Comparison of ENCODE assay signal across 11 cellular contexts in the genomic region with DNA sequence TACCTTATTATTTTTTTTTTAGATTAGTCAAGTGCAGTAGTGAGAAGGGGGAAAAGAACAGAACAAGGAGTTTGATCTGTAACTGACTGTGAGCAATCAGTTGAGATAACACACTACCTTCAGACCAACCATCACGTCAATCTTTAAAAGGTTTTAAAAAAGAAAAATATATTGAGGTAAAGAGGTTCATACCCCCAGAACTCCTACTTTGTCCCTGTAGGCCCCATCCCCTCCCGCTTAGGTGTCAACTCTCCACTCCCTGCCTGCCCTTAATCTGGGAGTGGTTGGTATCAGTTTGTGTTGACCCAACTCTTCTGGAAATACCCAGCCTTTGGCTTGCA. TPM values are rescaled to one million over a fixed set of nuclear protein-coding genes. Genes with fewer than 3 reads are reported as not detected.
DNase-seq lines count a peak whose midpoint lies in the region; ATAC-seq, FAIRE-seq and TF ChIP-seq lines count a peak whose summit lies in the region.
"Had no signal": no experiment of that assay in that cellular context is flagged by ENCODE, and none has a peak within 500 bp of the region (broad histone marks: within the 10 kb centered on the region; RNA-seq: fewer than 3 reads in every experiment).

No MANE protein-coding gene starts in this region.

- no peak overlapping the region for H3K4ac ChIP-seq in trophoblast cell (ENCODE audit: low read depth, low read length)

- H3K27ac ChIP-seq in DND-41 (ENCODE audit: low read length), result no peak overlapping the region
- peak overlapping the region; percentile 99 for H3K27ac ChIP-seq in RWPE1
- H3K27ac ChIP-seq in endothelial cell of umbilical vein (ENCODE audit: insufficient read depth, low read depth, low read length), result peak overlapping the region; percentile 98
- H3K27ac ChIP-seq in trophoblast cell (ENCODE audit: low read depth, low read length), result no peak overlapping the region
- H3K27ac ChIP-seq in aorta (ENCODE audit: low read depth in 1 of 2, low read length in 2 of 2), result no peak overlapping the region

- no peak overlapping the region for H2BK5ac ChIP-seq in trophoblast cell (ENCODE audit: low read depth, low read length, poor library complexity)

- H3K4me3 ChIP-seq in DND-41 (ENCODE audit: low read depth in 1 of 2, low read length in 2 of 2) (no peak overlapping the region), endothelial cell of umbilical vein (replicated peaks in 1 of 3; ENCODE audit: insufficient read depth in 1 of 3, low read depth in 1 of 3, low read length in 3 of 3) (no peak overlapping the region), trophoblast cell (ENCODE audit: low read depth, low read length) (no peak overlapping the region), aorta (ENCODE audit: low read length in 2 of 2) (no peak overlapping the region)

- H3K4me1 ChIP-seq in DND-41 (ENCODE audit: insufficient read depth, low read length) (peaks cover 9% of the 10 kb centered on the region), endothelial cell of umbilical vein (ENCODE audit: control insufficient read depth, extremely low read depth, insufficient read depth, low read length) (peaks cover 55% of the 10 kb centered on the region), trophoblast cell (ENCODE audit: control insufficient read depth in 1 of 2, insufficient read depth in 2 of 2, low read length in 2 of 2) (peaks cover 22 to 31% of the 10 kb centered on the region in 2 experiments), aorta (ENCODE audit: control insufficient read depth in 1 of 2, insufficient read depth in 2 of 2, low read length in 2 of 2) (no peaks in the 10 kb centered on the region)

- no peaks in the 10 kb centered on the region for H3K9me3 ChIP-seq in DND-41 (ENCODE audit: insufficient read depth, low read length, severe bottlenecking)
- no peaks in the 10 kb centered on the region for H3K9me3 ChIP-seq in endothelial cell of umbilical vein (replicated peaks; ENCODE audit: control insufficient read depth, insufficient read depth, low read length)
- no peaks in the 10 kb centered on the region for H3K9me3 ChIP-seq in trophoblast cell (ENCODE audit: insufficient read depth, low read depth, low read length)
- H3K9me3 ChIP-seq in aorta (ENCODE audit: control insufficient read depth, low read length), result no peaks in the 10 kb centered on the region
- H3K9me3 ChIP-seq: SJSA1 had no signal

- no peak overlapping the region for H3K9ac ChIP-seq in DND-41 (ENCODE audit: low read depth, low read length)
- peak overlapping the region; percentile 84 for H3K9ac ChIP-seq in endothelial cell of umbilical vein (replicated peaks; ENCODE audit: extremely low read depth, insufficient read depth, low read length)
- H3K9ac ChIP-seq in trophoblast cell (ENCODE audit: low read length), result no peak overlapping the region

- ATAC-seq in DND-41 (ENCODE audit: insufficient read depth, low read depth) (no peak), aorta (ENCODE audit: low FRiP score) (no peak), left ventricle myocardium superior (no peak)

- peak overlapping the region; percentile 42 for H4K91ac ChIP-seq in trophoblast cell (ENCODE audit: low read depth, low read length)

- dilution Hi-C loops in endothelial cell of umbilical vein (cut with MboI; ENCODE audit: extremely low pct_ligation_motif_present, low sequenced_read_pairs), result no loop called here

- H2AFZ ChIP-seq in DND-41 (ENCODE audit: low read depth, low read length), result no peak overlapping the region
- no peak overlapping the region for H2AFZ ChIP-seq in endothelial cell of umbilical vein (ENCODE audit: low read depth, low read length)
- peak overlapping the region; percentile 69 for H2AFZ ChIP-seq in trophoblast cell (ENCODE audit: insufficient read depth, low read length, poor library complexity)

- no CpG with 5 or more reads among the region's 2 CpGs for WGBS in trophoblast cell (ENCODE audit: extremely low coverage, insufficient coverage, insufficient read length)
- 69 to 73% methylated on average over 2 of the region's 2 CpGs for WGBS in aorta, 2 donors

- peaks cover 16% of the 10 kb centered on the region for H4K20me1 ChIP-seq in DND-41 (ENCODE audit: insufficient read depth, low read length)
- H4K20me1 ChIP-seq in endothelial cell of umbilical vein (replicated peaks; ENCODE audit: control insufficient read depth, extremely low read depth, insufficient read depth, low read length), result no peaks in the 10 kb centered on the region

- CTCF ChIA-PET in RWPE1 (lab: Yijun Ruan, JAX), result interaction anchor here (0.6 to 2.2 kb wide), 26 partner anchors 9 to 1319 kb away, joined by 3 to 37 read pairs (median 5); a partner anchor contains a TSS
- CTCF ChIA-PET in endothelial cell of umbilical vein (lab: Charles Lee), result interaction anchor here (0.7 to 10.2 kb wide), 27 partner anchors 10 to 463 kb away, joined by 3 to 313 read pairs (median 4); a partner anchor contains a TSS

- no peak for TF ChIP-seq POLR2A in endothelial cell of umbilical vein (IDR thresholded peaks at IDR 0.05; ENCODE audit: low read depth, low read length)

- intact Hi-C loops in endothelial cell of umbilical vein (cut with micrococcal nuclease) (loop anchor here (2.0 to 10.0 kb wide), 2 partner anchors 86 to 378 kb away; a partner anchor contains a TSS), aorta (cut with DNase I) (loop anchor here (2.0 to 10.0 kb wide), 5 partner anchors 16 to 295 kb away; a partner anchor contains a TSS), left ventricle myocardium superior (cut with micrococcal nuclease) (loop anchor here (2.0 to 10.0 kb wide), 2 partner anchors 30 to 288 kb away; no protein-coding TSS in a partner anchor)

- H2BK120ac ChIP-seq in trophoblast cell (ENCODE audit: insufficient read depth, low read length, poor library complexity), result no peak overlapping the region

- H4K8ac ChIP-seq in trophoblast cell (ENCODE audit: low read depth, low read length), result peak overlapping the region; percentile 59

- no peak for DNase-seq in DND-41
- no peak for DNase-seq in RWPE1 (ENCODE audit: low spot score)
- DNase-seq in endothelial cell of umbilical vein (ENCODE audit: low read depth, low spot score), result no peak
- DNase-seq in trophoblast cell, result no peak
- DNase-seq in aorta, result no peak
- no peak for DNase-seq in urothelium cell line (ENCODE audit: low spot score)
- DNase-seq in NCI-H1048 (lab: John Stamatoyannopoulos, UW), result no peak
- no peak for DNase-seq in left ventricle myocardium superior

- H3K4me2 ChIP-seq in DND-41 (ENCODE audit: insufficient read depth, low read length), result 0 out of 2 replicates have a peak overlapping the region, but pooled peaks have one; percentile 72
- no peak overlapping the region for H3K4me2 ChIP-seq in endothelial cell of umbilical vein (ENCODE audit: insufficient read depth, low read length)
- H3K4me2 ChIP-seq in trophoblast cell (ENCODE audit: low read length), result no peak overlapping the region

- no peak for TF ChIP-seq CTCF in DND-41 (IDR thresholded peaks at IDR 0.05; ENCODE audit: borderline replicate concordance, extremely low read depth, low read length, poor library complexity, severe bottlenecking)
- no peak for TF ChIP-seq CTCF in RWPE1 (conservative IDR thresholded peaks at IDR 0.05; ENCODE audit: low read depth)
- no peak for TF ChIP-seq CTCF in endothelial cell of umbilical vein (IDR thresholded peaks at IDR 0.05; ENCODE audit: extremely low read depth in 1 of 2, insufficient read depth in 1 of 2, low read depth in 1 of 2, low read length in 2 of 2)

- H3K79me2 ChIP-seq in DND-41 (ENCODE audit: insufficient read depth, low read length) (no peaks in the 10 kb centered on the region), endothelial cell of umbilical vein (ENCODE audit: control insufficient read depth, insufficient read depth, low read length) (no peaks in the 10 kb centered on the region), trophoblast cell (ENCODE audit: control insufficient read depth, insufficient read depth, low read length, poor library complexity) (peaks cover 2% of the 10 kb centered on the region)

- H3K27me3 ChIP-seq in DND-41 (ENCODE audit: insufficient read depth, low read length, poor library complexity), result peaks cover 32% of the 10 kb centered on the region
- H3K27me3 ChIP-seq in endothelial cell of umbilical vein (ENCODE audit: control insufficient read depth in 2 of 2, insufficient read depth in 2 of 2, low read length in 2 of 2), result no peaks in the 10 kb centered on the region
- no peaks in the 10 kb centered on the region for H3K27me3 ChIP-seq in trophoblast cell (ENCODE audit: insufficient read depth, low read length)
- H3K27me3 ChIP-seq in aorta (ENCODE audit: control insufficient read depth in 1 of 2, insufficient read depth in 2 of 2, low read length in 1 of 2), result no peaks in the 10 kb centered on the region
- H3K27me3 ChIP-seq: SJSA1 had no signal

- FAIRE-seq in endothelial cell of umbilical vein (lab: Jason Lieb, UNC) (no peak), urothelium cell line (lab: Jason Lieb, UNC) (no peak)
- FAIRE-seq: bronchial epithelial cell had no signal

- H3K14ac ChIP-seq in trophoblast cell (ENCODE audit: low read length), result no peak overlapping the region

- no peaks in the 10 kb centered on the region for H3K9me1 ChIP-seq in endothelial cell of umbilical vein (replicated peaks; ENCODE audit: control insufficient read depth, extremely low read depth, insufficient read depth, low read length)

- peak overlapping the region; percentile 5 for H4K12ac ChIP-seq in trophoblast cell (ENCODE audit: low read depth, low read length)

- H3K36me3 ChIP-seq in DND-41 (ENCODE audit: insufficient read depth, low read length) (no peaks in the 10 kb centered on the region), endothelial cell of umbilical vein (ENCODE audit: control insufficient read depth in 2 of 2, extremely low read depth in 1 of 2, insufficient read depth in 2 of 2, low read length in 2 of 2) (no peaks in the 10 kb centered on the region), trophoblast cell (ENCODE audit: control insufficient read depth in 1 of 2, insufficient read depth in 2 of 2, low read length in 2 of 2) (peaks cover 0 to 3% of the 10 kb centered on the region in 2 experiments), aorta (ENCODE audit: control insufficient read depth in 1 of 2, insufficient read depth in 2 of 2, low read length in 1 of 2) (no peaks in the 10 kb centered on the region)
- H3K36me3 ChIP-seq: SJSA1 had no signal

- no peak overlapping the region for H3K23ac ChIP-seq in trophoblast cell (ENCODE audit: low read length)

- POLR2A ChIA-PET in RWPE1 (lab: Yijun Ruan, JAX; ENCODE audit: low non-redundant PET), result interaction anchor here (0.7 kb wide), 1 partner anchor 14 kb away, joined by 6 read pairs; no protein-coding TSS in a partner anchor
- POLR2A ChIA-PET in endothelial cell of umbilical vein (lab: Charles Lee), result interaction anchor here (1.0 kb wide), 1 partner anchor 30 kb away, joined by 5 read pairs; no protein-coding TSS in a partner anchor

- peak overlapping the region; percentile 42 for H3K18ac ChIP-seq in trophoblast cell (ENCODE audit: low read length)

- no TSS peak for BruUV-seq in endothelial cell of umbilical vein (replicated peaks; lab: Mats Ljungman, UMichigan)

- H2AK5ac ChIP-seq in trophoblast cell (ENCODE audit: low read length), result peak overlapping the region; percentile 30

- H3K79me1 ChIP-seq in trophoblast cell (ENCODE audit: low read length), result peaks cover 11% of the 10 kb centered on the region

- peak overlapping the region; percentile 68 for H2BK12ac ChIP-seq in trophoblast cell (ENCODE audit: low read length)

RNA-seq across cellular contexts. Expression of a gene that starts 16.2 kb away (rescaled TPM):
- total RNA-seq in endothelial cell of umbilical vein (603 and 615 TPM in 2 replicates), aorta (100 to 1,000 TPM; 206 to 250 TPM), left ventricle myocardium superior (19.9 TPM)
- polyA plus RNA-seq in endothelial cell of umbilical vein (501 and 506 TPM in 2 replicates), aorta (10 to 100 TPM; 29.8 to 99.2 TPM)
- polyA plus RNA-seq in endothelial cell of umbilical vein (2011; cell fraction: cytosol; rRNA removed), result 405 and 422 TPM in 2 replicates
- polyA plus RNA-seq in endothelial cell of umbilical vein (2011; cell fraction: nucleus; rRNA removed), result 470 and 520 TPM in 2 replicates
- 391 and 406 TPM in 2 replicates for polyA plus RNA-seq in endothelial cell of umbilical vein (2012)
- 453 and 535 TPM in 2 replicates for polyA minus RNA-seq in endothelial cell of umbilical vein
- not detected for polyA minus RNA-seq in endothelial cell of umbilical vein (2011; cell fraction: cytosol; rRNA and poly(A)+ RNA removed)
- 120 and 149 TPM in 2 replicates for polyA minus RNA-seq in endothelial cell of umbilical vein (2011; cell fraction: nucleus; rRNA and poly(A)+ RNA removed)
- 1,258 and 1,302 TPM in 2 replicates for polyA plus RNA-seq in trophoblast cell (2013)
- polyA plus RNA-seq: CD8-positive, alpha-beta memory T cell had no signal

RNA-seq across cellular contexts. Expression of a gene that starts 19.0 kb away (rescaled TPM):
- total RNA-seq in endothelial cell of umbilical vein (119 and 123 TPM in 2 replicates), aorta (100 to 1,000 TPM; 161 to 187 TPM), left ventricle myocardium superior (61.9 TPM)
- polyA plus RNA-seq in endothelial cell of umbilical vein (157 and 192 TPM in 2 replicates), aorta (100 to 1,000 TPM in 1 of 2 donors, 10 to 100 TPM in 1; 53.0 to 134 TPM)
- 119 and 152 TPM in 2 replicates for polyA plus RNA-seq in endothelial cell of umbilical vein (2011; cell fraction: cytosol; rRNA removed)
- 62.0 and 72.3 TPM in 2 replicates for polyA plus RNA-seq in endothelial cell of umbilical vein (2011; cell fraction: nucleus; rRNA removed)
- polyA plus RNA-seq in endothelial cell of umbilical vein (2012), result 115 and 125 TPM in 2 replicates
- 193 and 248 TPM in 2 replicates for polyA minus RNA-seq in endothelial cell of umbilical vein
- 31.7 TPM for polyA minus RNA-seq in endothelial cell of umbilical vein (2011; cell fraction: cytosol; rRNA and poly(A)+ RNA removed)
- polyA minus RNA-seq in endothelial cell of umbilical vein (2011; cell fraction: nucleus; rRNA and poly(A)+ RNA removed), result 37.7 and 38.5 TPM in 2 replicates
- 32.8 and 36.9 TPM in 2 replicates for polyA plus RNA-seq in trophoblast cell (2013)

RNA-seq across cellular contexts. Expression of a gene that starts 22.9 kb away (rescaled TPM):
- total RNA-seq in endothelial cell of umbilical vein (174 TPM in 2 replicates), aorta (10 to 100 TPM; 37.2 to 49.1 TPM), left ventricle myocardium superior (113 TPM)
- polyA plus RNA-seq in endothelial cell of umbilical vein (81.1 and 127 TPM in 2 replicates), aorta (10 to 100 TPM; 47.3 to 56.0 TPM)
- polyA plus RNA-seq in endothelial cell of umbilical vein (2011; cell fraction: cytosol; rRNA removed), result 87.3 and 87.8 TPM in 2 replicates
- 45.3 and 48.8 TPM in 2 replicates for polyA plus RNA-seq in endothelial cell of umbilical vein (2011; cell fraction: nucleus; rRNA removed)
- polyA plus RNA-seq in endothelial cell of umbilical vein (2012), result 152 and 176 TPM in 2 replicates
- 17.8 and 26.3 TPM in 2 replicates for polyA minus RNA-seq in endothelial cell of umbilical vein
- 56.1 TPM for polyA minus RNA-seq in endothelial cell of umbilical vein (2011; cell fraction: cytosol; rRNA and poly(A)+ RNA removed)
- 9.8 and 11.5 TPM in 2 replicates for polyA minus RNA-seq in endothelial cell of umbilical vein (2011; cell fraction: nucleus; rRNA and poly(A)+ RNA removed)
- 216 and 219 TPM in 2 replicates for polyA plus RNA-seq in trophoblast cell (2013)

RNA-seq across cellular contexts. Expression of a gene that starts 30.5 kb away (rescaled TPM):
- total RNA-seq in endothelial cell of umbilical vein (0.33 TPM in 1 of 2 replicates, not detected in the other), aorta (under 1 TPM; 0.36 to 0.75 TPM), left ventricle myocardium superior (not detected)
- polyA plus RNA-seq in endothelial cell of umbilical vein (0.06 TPM in 1 of 2 replicates, not detected in the other), aorta (under 1 TPM in 1 of 2 donors, not detected in 1; 0.92 TPM)
- 0.04 TPM in 1 of 2 replicates, not detected in the other for polyA plus RNA-seq in endothelial cell of umbilical vein (2011; cell fraction: cytosol; rRNA removed)
- 0.46 TPM in 2 replicates for polyA plus RNA-seq in endothelial cell of umbilical vein (2011; cell fraction: nucleus; rRNA removed)
- polyA plus RNA-seq in endothelial cell of umbilical vein (2012), result not detected in 2 replicates
- polyA minus RNA-seq in endothelial cell of umbilical vein, result 0.17 TPM in 1 of 2 replicates, not detected in the other
- not detected for polyA minus RNA-seq in endothelial cell of umbilical vein (2011; cell fraction: cytosol; rRNA and poly(A)+ RNA removed)
- 0.34 TPM in 1 of 2 replicates, not detected in the other for polyA minus RNA-seq in endothelial cell of umbilical vein (2011; cell fraction: nucleus; rRNA and poly(A)+ RNA removed)
- polyA plus RNA-seq in trophoblast cell (2013), result 0.72 and 0.82 TPM in 2 replicates
- total RNA-seq: bronchial epithelial cell had no signal

RNA-seq across cellular contexts. Expression of a gene that starts 37.3 kb away (rescaled TPM):
- 18.5 and 22.5 TPM in 2 replicates for total RNA-seq in endothelial cell of umbilical vein
- polyA plus RNA-seq in endothelial cell of umbilical vein, result 94.0 and 103 TPM in 2 replicates
- 31.3 and 31.5 TPM in 2 replicates for polyA plus RNA-seq in endothelial cell of umbilical vein (2011; cell fraction: cytosol; rRNA removed)
- 33.2 and 38.6 TPM in 2 replicates for polyA plus RNA-seq in endothelial cell of umbilical vein (2011; cell fraction: nucleus; rRNA removed)
- 9.0 and 10.5 TPM in 2 replicates for polyA plus RNA-seq in endothelial cell of umbilical vein (2012)
- polyA minus RNA-seq in endothelial cell of umbilical vein, result 83.6 and 99.3 TPM in 2 replicates
- polyA minus RNA-seq in endothelial cell of umbilical vein (2011; cell fraction: cytosol; rRNA and poly(A)+ RNA removed), result not detected
- polyA minus RNA-seq in endothelial cell of umbilical vein (2011; cell fraction: nucleus; rRNA and poly(A)+ RNA removed), result 11.0 and 15.1 TPM in 2 replicates
- 44.4 and 49.4 TPM in 2 replicates for polyA plus RNA-seq in trophoblast cell (2013)
- total RNA-seq in aorta, result 10 to 100 TPM; 16.7 TPM
- 10 to 100 TPM; 15.4 to 44.2 TPM for polyA plus RNA-seq in aorta
- total RNA-seq in left ventricle myocardium superior, result 4.7 TPM
- polyA plus RNA-seq: CD8-positive, alpha-beta memory T cell had no signal

Comparison
In these comparisons a context has a peak if more than half of its experiments do, and no peak if none do; other contexts are left out.
1. H3K27ac ChIP-seq: peak in RWPE1 (single experiment) and endothelial cell of umbilical vein (single experiment); none in DND-41 (single experiment), trophoblast cell (single experiment) and aorta (0 of 2).